1 cellular context compared by ENCODE assay signal in genomic region chr5:138775034-138775433, GRCh38.
TF ChIP-seq lines count a peak whose summit lies in the region.

No MANE protein-coding gene starts in this region.

TF ChIP-seq in WTC11, 78 proteins besides CTCF, POLR2A, EP300 and RAD21:
- TF ChIP-seq TP53 (CRISPR knock-in tag; IDR thresholded peaks at IDR 0.05) (no peak), CDX4 (CRISPR knock-in tag; IDR thresholded peaks at IDR 0.05; ENCODE audit: borderline replicate concordance) (no peak), FOXK1 (CRISPR knock-in tag; IDR thresholded peaks at IDR 0.05) (no peak)
TF ChIP-seq in WTC11: peak in this region for 0.
